In the genomic region with DNA sequence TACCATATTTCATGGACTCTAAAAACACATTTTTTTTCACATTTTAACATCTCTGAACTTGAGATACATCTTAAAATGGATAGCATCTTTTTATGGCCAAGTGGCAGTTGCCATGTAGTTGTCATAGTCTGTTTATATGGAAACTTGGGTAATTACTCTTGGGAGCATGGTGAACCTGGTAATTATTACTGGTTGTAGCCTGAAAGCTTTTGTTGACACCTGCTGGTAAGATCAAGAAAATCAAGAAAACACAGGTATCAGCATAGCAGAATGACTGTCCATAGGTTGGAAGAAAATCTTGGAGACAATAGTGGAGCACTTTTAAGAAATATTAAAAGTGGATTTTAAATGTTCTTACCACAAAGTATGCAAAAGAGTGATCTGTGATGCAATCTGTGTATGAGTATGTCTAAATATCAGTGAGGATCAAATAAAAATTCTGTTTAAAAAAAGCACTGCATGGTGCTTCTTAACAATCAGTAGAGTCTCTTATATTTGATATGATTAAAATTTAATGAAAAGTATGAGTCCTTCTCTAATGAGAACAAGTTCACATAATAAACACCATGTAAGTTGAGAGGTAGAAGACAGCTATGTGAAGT, we compare ENCODE assay signal across 8 cellular contexts. TPM values are rescaled to one million over a fixed set of nuclear protein-coding genes. Genes with fewer than 3 reads are reported as not detected.
DNase-seq lines count a peak whose midpoint lies in the region; ATAC-seq and TF ChIP-seq lines count a peak whose summit lies in the region.

No MANE protein-coding gene starts in this region.

- H3K27me3 ChIP-seq in CD4-positive, CD25-positive, alpha-beta regulatory T cell (ENCODE audit: control insufficient read depth, insufficient read depth, low read length) = no peaks in the 10 kb centered on the region
- H3K27me3 ChIP-seq in esophagus squamous epithelium (no peaks in the 10 kb centered on the region), upper lobe of right lung (no peaks in the 10 kb centered on the region)

- peaks cover 6% of the 10 kb centered on the region for H3K27me3 Mint-ChIP-seq in CD4-positive, CD25-positive, alpha-beta regulatory T cell
- no peaks in the 10 kb centered on the region for H3K27me3 Mint-ChIP-seq in T-helper 17 cell

- H3K36me3 Mint-ChIP-seq in CD4-positive, CD25-positive, alpha-beta regulatory T cell = no peaks in the 10 kb centered on the region
- peaks cover 5% of the 10 kb centered on the region for H3K36me3 Mint-ChIP-seq in T-helper 17 cell (ENCODE audit: low read depth)

- no peak overlapping the region for H3K4me3 ChIP-seq in CD4-positive, CD25-positive, alpha-beta regulatory T cell (ENCODE audit: low read depth, low read length)
- H3K4me3 ChIP-seq in esophagus squamous epithelium = no peak overlapping the region
- H3K4me3 ChIP-seq in upper lobe of right lung = no peak overlapping the region

- no peak overlapping the region for H3K27ac ChIP-seq in CD4-positive, CD25-positive, alpha-beta regulatory T cell (ENCODE audit: insufficient read depth, low read length, poor library complexity, severe bottlenecking)
- H3K27ac ChIP-seq in esophagus squamous epithelium = no peak overlapping the region
- H3K27ac ChIP-seq in upper lobe of right lung = no peak overlapping the region

- TF ChIP-seq CTCF in esophagus squamous epithelium (IDR thresholded peaks at IDR 0.05) = peak in 4 of 6 experiments; percentile 38 to 63 (median 46)
- peak; percentile 34 for TF ChIP-seq CTCF in upper lobe of right lung (IDR thresholded peaks at IDR 0.05)

- H3K9me3 Mint-ChIP-seq in CD4-positive, CD25-positive, alpha-beta regulatory T cell = peaks cover 0 to 2% (median 0%) of the 10 kb centered on the region in 7 donors

- no peak for TF ChIP-seq POLR2A in esophagus squamous epithelium (IDR thresholded peaks at IDR 0.05)

- peak in 2 of 3 donors; percentile 8 to 23 for DNase-seq in CD4-positive, CD25-positive, alpha-beta regulatory T cell
- DNase-seq in HCEC 1CT = peak; percentile 12
- peak; percentile 16 for DNase-seq in NCI-H526 treated with DMSO at 0.1 percent for 48 hours (lab: John Stamatoyannopoulos, UW)
- no peak for DNase-seq in esophagus squamous epithelium (lab: John Stamatoyannopoulos, UW)
- no peak for DNase-seq in upper lobe of right lung
- DNase-seq in T-helper 17 cell = no peak
- no peak for DNase-seq in SKM-1 (lab: John Stamatoyannopoulos, UW; ENCODE audit: unreplicated experiment)

- no peaks in the 10 kb centered on the region for H3K4me1 Mint-ChIP-seq in CD4-positive, CD25-positive, alpha-beta regulatory T cell
- no peaks in the 10 kb centered on the region for H3K4me1 Mint-ChIP-seq in T-helper 17 cell

- intact Hi-C loops in esophagus squamous epithelium (cut with DNase I) (loop anchor here (5.0 kb wide), 1 partner anchor 201 kb away; no protein-coding TSS in a partner anchor), upper lobe of right lung (cut with DNase I) (no loop called here)

- no peak overlapping the region for H3K4me3 Mint-ChIP-seq in CD4-positive, CD25-positive, alpha-beta regulatory T cell
- no peak overlapping the region for H3K4me3 Mint-ChIP-seq in T-helper 17 cell

- no peaks in the 10 kb centered on the region for H3K36me3 ChIP-seq in CD4-positive, CD25-positive, alpha-beta regulatory T cell (ENCODE audit: control insufficient read depth, insufficient read depth, low read length)
- H3K36me3 ChIP-seq in esophagus squamous epithelium = peaks cover 0 to 43% (median 0%) of the 10 kb centered on the region in 3 donors
- H3K36me3 ChIP-seq in upper lobe of right lung = peaks cover 27% of the 10 kb centered on the region

- H3K4me1 ChIP-seq in CD4-positive, CD25-positive, alpha-beta regulatory T cell (ENCODE audit: control insufficient read depth, insufficient read depth, low read length, poor library complexity, severe bottlenecking) = no peaks in the 10 kb centered on the region
- H3K4me1 ChIP-seq in esophagus squamous epithelium = no peaks in the 10 kb centered on the region
- H3K4me1 ChIP-seq in upper lobe of right lung = no peaks in the 10 kb centered on the region

- no peak overlapping the region for H3K27ac Mint-ChIP-seq in CD4-positive, CD25-positive, alpha-beta regulatory T cell
- no peak overlapping the region for H3K27ac Mint-ChIP-seq in T-helper 17 cell

- H3K9me3 ChIP-seq in CD4-positive, CD25-positive, alpha-beta regulatory T cell (ENCODE audit: control insufficient read depth in 2 of 2, low read length in 2 of 2) = no peaks in the 10 kb centered on the region
- H3K9me3 ChIP-seq in esophagus squamous epithelium (no peaks in the 10 kb centered on the region), upper lobe of right lung (no peaks in the 10 kb centered on the region), T-helper 17 cell (ENCODE audit: control insufficient read depth, low read length, poor library complexity, severe bottlenecking) (no peaks in the 10 kb centered on the region)

- no peak for ATAC-seq in CD4-positive, CD25-positive, alpha-beta regulatory T cell (ENCODE audit: low read depth in 2 of 2)
- ATAC-seq in upper lobe of right lung (peak; percentile 49), HG02588 (IDR thresholded peaks at IDR 0.05; ENCODE audit: unreplicated experiment) (no peak), T-helper 17 cell (no peak)

RNA-seq across cellular contexts. Expression of a gene that starts 44.2 kb away (rescaled TPM):
- total RNA-seq in CD4-positive, CD25-positive, alpha-beta regulatory T cell = 2.0 TPM
- under 1 TPM in 3 of 4 donors, not detected in 1; 0.63 to 0.92 (median 0.65) TPM for polyA plus RNA-seq in CD4-positive, CD25-positive, alpha-beta regulatory T cell
- total RNA-seq in esophagus squamous epithelium (10 to 100 TPM; 13.0 to 17.2 (median 15.8) TPM), upper lobe of right lung (11.5 TPM), T-helper 17 cell (1 to 10 TPM; 2.8 to 3.4 TPM)

Comparison
In these comparisons a context has a peak if more than half of its experiments do, and no peak if none do; other contexts are left out.
1. DNase-seq: peak in CD4-positive, CD25-positive, alpha-beta regulatory T cell (2 of 3), HCEC 1CT (single experiment) and NCI-H526 treated with DMSO at 0.1 percent for 48 hours (single experiment); none in esophagus squamous epithelium (single experiment), upper lobe of right lung (single experiment), T-helper 17 cell (0 of 3) and SKM-1 (single experiment).